ENCODE assay signal across 8 cellular contexts in genomic region chr15:45634442-45635190, GRCh38. TPM values are rescaled to one million over a fixed set of nuclear protein-coding genes. Genes with fewer than 3 reads are reported as not detected.
DNase-seq lines count a peak whose midpoint lies in the region; ATAC-seq lines count a peak whose summit lies in the region.

Gene SQOR (plus strand): TSS chr15:45635029. CDS start chr15:45658924, 23,895 bp downstream.

- H3K27ac ChIP-seq in epithelial cell of prostate = peak within 1 kb of the TSS; percentile 99

- no peaks in the 10 kb centered on the region for H3K9me3 Mint-ChIP-seq in stimulated activated effector memory CD8-positive, alpha-beta T cell treated with anti-CD3 and anti-CD28 coated beads, Interleukin-12 subunit alpha, Interleukin-12 subunit beta, amount 100 ng/mL, for 72 hours

- peak within 1 kb of the TSS; percentile 97 for H3K27ac Mint-ChIP-seq in stimulated activated effector memory CD8-positive, alpha-beta T cell treated with anti-CD3 and anti-CD28 coated beads, Interleukin-12 subunit alpha, Interleukin-12 subunit beta, amount 100 ng/mL, for 72 hours

- ATAC-seq in HG02840 (IDR thresholded peaks at IDR 0.05; ENCODE audit: low FRiP score, unreplicated experiment) = peak; percentile 73
- ATAC-seq in stimulated activated effector memory CD8-positive, alpha-beta T cell treated with anti-CD3 and anti-CD28 coated beads, Interleukin-12 subunit alpha, Interleukin-12 subunit beta, amount 100 ng/mL, for 72 hours = peak; percentile 85

- DNase-seq in NCI-H2196 (lab: John Stamatoyannopoulos, UW; ENCODE audit: unreplicated experiment) (peak; percentile 73), NCI-H2196 treated with DMSO at 0.1 percent for 48 hours (lab: John Stamatoyannopoulos, UW; ENCODE audit: unreplicated experiment) (no peak), NCI-H510A (lab: John Stamatoyannopoulos, UW) (peak; percentile 30), activated T-cell treated with anti-CD3 and anti-CD28 coated beads for 1 hour (ENCODE audit: low read depth) (peak; percentile 53), epithelial cell of prostate (ENCODE audit: low read depth, low spot score) (no peak), myocyte (ENCODE audit: low read depth) (peak; percentile 79)
- peak; percentile 67 to 89 for DNase-seq in stimulated activated effector memory CD8-positive, alpha-beta T cell treated with anti-CD3 and anti-CD28 coated beads, Interleukin-12 subunit alpha, Interleukin-12 subunit beta, amount 100 ng/mL, for 72 hours (ENCODE audit: low spot score in 2 of 2)

- peaks cover 44% of the 10 kb centered on the region for H3K4me1 Mint-ChIP-seq in stimulated activated effector memory CD8-positive, alpha-beta T cell treated with anti-CD3 and anti-CD28 coated beads, Interleukin-12 subunit alpha, Interleukin-12 subunit beta, amount 100 ng/mL, for 72 hours

- H3K4me3 Mint-ChIP-seq in stimulated activated effector memory CD8-positive, alpha-beta T cell treated with anti-CD3 and anti-CD28 coated beads, Interleukin-12 subunit alpha, Interleukin-12 subunit beta, amount 100 ng/mL, for 72 hours = peak within 1 kb of the TSS; percentile 97

- peaks cover 24% of the 10 kb centered on the region for H3K36me3 Mint-ChIP-seq in stimulated activated effector memory CD8-positive, alpha-beta T cell treated with anti-CD3 and anti-CD28 coated beads, Interleukin-12 subunit alpha, Interleukin-12 subunit beta, amount 100 ng/mL, for 72 hours

RNA-seq across cellular contexts. Expression of gene SQOR, which starts in this region (rescaled TPM):
- total RNA-seq in myocyte = 12.8 and 18.1 TPM in 2 replicates
- polyA plus RNA-seq in myocyte (2012) = 12.9 TPM

Comparison
In these comparisons a context has a peak if more than half of its experiments do, and no peak if none do; other contexts are left out.
1. DNase-seq: peak in NCI-H2196 (single experiment), NCI-H510A (single experiment), activated T-cell treated with anti-CD3 and anti-CD28 coated beads for 1 hour (single experiment), myocyte (single experiment) and stimulated activated effector memory CD8-positive, alpha-beta T cell treated with anti-CD3 and anti-CD28 coated beads, Interleukin-12 subunit alpha, Interleukin-12 subunit beta, amount 100 ng/mL, for 72 hours (2 of 2); none in NCI-H2196 treated with DMSO at 0.1 percent for 48 hours (single experiment) and epithelial cell of prostate (single experiment).